ENCODE assay signal across 10 cellular contexts in the genomic region with DNA sequence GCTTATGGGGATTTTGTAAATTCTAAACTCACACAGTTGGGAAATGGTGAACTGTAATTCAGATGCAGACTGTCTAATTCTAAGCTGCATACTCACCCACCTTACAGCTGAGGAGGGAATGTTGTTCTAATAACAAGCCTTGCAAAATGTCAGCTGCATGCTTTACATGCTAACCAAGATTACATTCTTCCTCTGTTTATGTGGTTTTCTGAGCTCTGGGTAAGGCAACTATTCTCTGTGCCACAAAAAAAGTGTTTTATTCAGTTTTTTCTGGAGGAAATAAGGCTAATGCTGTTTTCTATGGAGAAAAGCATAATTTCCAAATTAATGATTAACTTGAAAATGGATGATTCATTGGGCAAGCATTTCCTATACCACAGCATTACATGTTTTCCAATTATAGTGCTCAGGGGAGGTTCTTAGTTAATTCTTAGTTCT.
A peak's percentile ranks its signal among the peaks of the same experiment; 100 is the strongest.
DNase-seq lines count a peak whose midpoint lies in the region; TF ChIP-seq lines count a peak whose summit lies in the region.
"Had no signal": no experiment of that assay in that cellular context is flagged by ENCODE, and none has a peak within 500 bp of the region (broad histone marks: within the 10 kb centered on the region; RNA-seq: fewer than 3 reads in every experiment).

No MANE protein-coding gene starts in this region.

- in situ Hi-C loops in astrocyte of the spinal cord (cut with HindIII; ENCODE audit: low sequenced_read_pairs) = no loop called here
- in situ Hi-C loops in KBM-7 (cut with MboI; ENCODE audit: low pct_unique_long_range_greater_than_20kb, low sequenced_read_pairs) = no loop called here

- no peak overlapping the region for H4K5ac ChIP-seq in mesendoderm (ENCODE audit: low read length)

- H3K79me1 ChIP-seq in mesendoderm (ENCODE audit: low read length) = no peaks in the 10 kb centered on the region

- H2BK120ac ChIP-seq in mesendoderm (ENCODE audit: low read depth, low read length) = no peak overlapping the region

- no peak overlapping the region for H2AK5ac ChIP-seq in mesendoderm (ENCODE audit: low read length)

- H3K9me2 ChIP-seq in MM.1S (replicated peaks; ENCODE audit: insufficient read depth, low read length) = no peaks in the 10 kb centered on the region

- H3K79me2 ChIP-seq in mesendoderm (ENCODE audit: control insufficient read depth, insufficient read depth, low read length) = no peaks in the 10 kb centered on the region
- no peaks in the 10 kb centered on the region for H3K79me2 ChIP-seq in MM.1S (ENCODE audit: low read length)

- H3K4ac ChIP-seq in mesendoderm (ENCODE audit: low read depth, low read length) = no peak overlapping the region

- H2BK5ac ChIP-seq in mesendoderm (ENCODE audit: low read length) = no peak overlapping the region

- H3K23ac ChIP-seq in mesendoderm (ENCODE audit: low read length) = no peak overlapping the region

- no peaks in the 10 kb centered on the region for H3K9me3 ChIP-seq in MM.1S (replicated peaks; ENCODE audit: insufficient read depth, low read length)

- H3F3A ChIP-seq in MM.1S (ENCODE audit: insufficient read depth, low read length) = 0 out of 2 replicates have a peak, but pooled peaks cover 5% of the 10 kb centered on the region

- H2AFZ ChIP-seq in MM.1S (ENCODE audit: low read length) = no peak overlapping the region

- TF ChIP-seq CTCF in astrocyte of the spinal cord (IDR thresholded peaks at IDR 0.05; ENCODE audit: low read depth, low read length) = no peak
- TF ChIP-seq CTCF in MM.1S (IDR thresholded peaks at IDR 0.05; ENCODE audit: low read length) = no peak

- H3K27ac ChIP-seq in mesendoderm (ENCODE audit: low read depth, low read length) (no peak overlapping the region), MM.1S (ENCODE audit: low read length) (no peak overlapping the region)
- H3K27ac ChIP-seq: coronary artery had no signal

- DNase-seq in AG20443 (ENCODE audit: low spot score) (peak; percentile 69), LHCN-M2 (ENCODE audit: low read depth) (peak; percentile 78), astrocyte of the spinal cord (ENCODE audit: low read depth, low spot score) (peak; percentile 89), mesendoderm (peak; percentile 34), MM.1S (no peak), KBM-7 (no peak), germinal center (ENCODE audit: low spot score) (no peak), NCI-H446 (lab: John Stamatoyannopoulos, UW) (no peak)

- no peak overlapping the region for H3K56ac ChIP-seq in mesendoderm (ENCODE audit: low read length)

- H3K18ac ChIP-seq in mesendoderm (ENCODE audit: low read length) = no peak overlapping the region

- H3K27me3 ChIP-seq in mesendoderm (ENCODE audit: insufficient read depth, low read length, poor library complexity) (no peaks in the 10 kb centered on the region), MM.1S (replicated peaks; ENCODE audit: insufficient read depth, low read length) (peaks cover 12% of the 10 kb centered on the region; the same call in 1 of the 2 replicates)

- H3K4me1 ChIP-seq in mesendoderm (ENCODE audit: control insufficient read depth, low read depth, low read length) = no peaks in the 10 kb centered on the region
- H3K4me1 ChIP-seq in MM.1S (ENCODE audit: low read length) = peaks cover 13% of the 10 kb centered on the region

- H4K20me1 ChIP-seq in MM.1S (ENCODE audit: insufficient read depth, low read length) = no peaks in the 10 kb centered on the region

- H3K9ac ChIP-seq in mesendoderm (ENCODE audit: low read length) (no peak overlapping the region), MM.1S (ENCODE audit: low read length) (no peak overlapping the region)

- H3K4me2 ChIP-seq in mesendoderm (ENCODE audit: low read length) (no peak overlapping the region), MM.1S (ENCODE audit: low read depth, low read length) (no peak overlapping the region)

- H3K36me3 ChIP-seq in mesendoderm (ENCODE audit: control insufficient read depth, insufficient read depth, low read length) (no peaks in the 10 kb centered on the region), MM.1S (replicated peaks; ENCODE audit: insufficient read depth, low read length) (no peaks in the 10 kb centered on the region)

- H2BK15ac ChIP-seq in mesendoderm (replicated peaks; ENCODE audit: low read depth) = no peak overlapping the region

- H3K4me3 ChIP-seq in astrocyte of the spinal cord (ENCODE audit: low read depth, low read length) (no peak overlapping the region), mesendoderm (ENCODE audit: low read length) (no peak overlapping the region), MM.1S (ENCODE audit: low read length) (no peak overlapping the region)
- H3K4me3 ChIP-seq: coronary artery, K562 had no signal

- H4K8ac ChIP-seq in mesendoderm (ENCODE audit: low read depth, low read length) = no peak overlapping the region

Comparison
In these comparisons a context has a peak if more than half of its experiments do, and no peak if none do; other contexts are left out.
1. DNase-seq: peak in AG20443 (single experiment), LHCN-M2 (single experiment), astrocyte of the spinal cord (single experiment) and mesendoderm (single experiment); none in MM.1S (single experiment), KBM-7 (single experiment), germinal center (single experiment) and NCI-H446 (0 of 2).